In genomic region chr14:103090481-103091020, GRCh38 we compare ENCODE assay signal across 15 cellular contexts. TPM values are rescaled to one million over a fixed set of nuclear protein-coding genes. Genes with fewer than 3 reads are reported as not detected.
DNase-seq lines count a peak whose midpoint lies in the region; ATAC-seq, FAIRE-seq and TF ChIP-seq lines count a peak whose summit lies in the region.
"Had no signal": no experiment of that assay in that cellular context is flagged by ENCODE, and none has a peak within 500 bp of the region (broad histone marks: within the 10 kb centered on the region; RNA-seq: fewer than 3 reads in every experiment).

No MANE protein-coding gene starts in this region.

- H3K9me3 ChIP-seq in A673 (ENCODE audit: low read depth, low read length, poor library complexity, severe bottlenecking) (no peaks in the 10 kb centered on the region), DOHH2 (ENCODE audit: control insufficient read depth, insufficient read depth, low read length) (no peaks in the 10 kb centered on the region), HepG2 (ENCODE audit: low read length) (no peaks in the 10 kb centered on the region)
- H3K9me3 ChIP-seq: BE2C, esophagus squamous epithelium, psoas muscle, SJSA1 had no signal

- DNase-seq in A673 (ENCODE audit: low spot score), result no peak
- DNase-seq in activated CD8-positive, alpha-beta T cell treated with anti-CD3 and anti-CD28 coated beads, Interleukin-2, amount 10 ng/mL, durations not matched to agents 7 days and 5 days, result no peak
- DNase-seq in HepG2 (ENCODE audit: low spot score), result no peak
- no peak for DNase-seq in DMS53 (lab: John Stamatoyannopoulos, UW)
- no peak for DNase-seq in type B pancreatic cell (ENCODE audit: extremely low spot score, unreplicated experiment)
- DNase-seq in HUDEP-2 (lab: John Stamatoyannopoulos, UW; ENCODE audit: unreplicated experiment in 76 of 76), result no peak
- DNase-seq: activated gamma-delta T cell, BE2C, esophagus squamous epithelium, GDM1, NCI-H1417 treated with DMSO at 0.1 percent for 48 hours had no signal

- intact Hi-C loops in A673 (cut with micrococcal nuclease; ENCODE audit: unreplicated experiment) (no loop called here), HepG2 (cut with micrococcal nuclease; ENCODE audit: unreplicated experiment) (no loop called here)

- CTCF ChIA-PET in A673 (lab: Charles Lee) (interaction anchor here (0.9 kb wide), 1 partner anchor 14 kb away, joined by 3 read pairs; no protein-coding TSS in a partner anchor), HepG2 (lab: Yijun Ruan, JAX; ENCODE audit: low intra/inter-chr PET ratio, low total read pairs) (no interaction called here)
- CTCF ChIA-PET in activated CD8-positive, alpha-beta T cell treated with anti-CD3 and anti-CD28 coated beads, Interleukin-2, amount 10 ng/mL, durations not matched to agents 7 days and 5 days (lab: Charles Lee), result interaction anchor here (1.2 kb wide), 1 partner anchor 14 kb away, joined by 6 read pairs; no protein-coding TSS in a partner anchor

- H3K9me2 ChIP-seq in DOHH2 (replicated peaks; ENCODE audit: control insufficient read depth, low read length), result no peaks in the 10 kb centered on the region

- no peaks in the 10 kb centered on the region for H3K36me3 Mint-ChIP-seq in activated CD8-positive, alpha-beta T cell treated with anti-CD3 and anti-CD28 coated beads, Interleukin-2, amount 10 ng/mL, durations not matched to agents 7 days and 5 days (ENCODE audit: low read depth)
- no peaks in the 10 kb centered on the region for H3K36me3 Mint-ChIP-seq in type B pancreatic cell

- no peak for TF ChIP-seq EP300 in HepG2 (IDR thresholded peaks at IDR 0.05; ENCODE audit: low read depth in 2 of 2, low read length in 2 of 2)
- TF ChIP-seq EP300 in HepG2 (CRISPR knock-in tag; IDR thresholded peaks at IDR 0.05; ENCODE audit: borderline replicate concordance), result no peak

- H2AFZ ChIP-seq in HepG2 (ENCODE audit: low read length), result no peak overlapping the region

- TF ChIP-seq POLR2A in HepG2 (IDR thresholded peaks at IDR 0.05; ENCODE audit: insufficient read depth in 1 of 2, low read depth in 2 of 2, low read length in 2 of 2), result no peak

- no peak overlapping the region for H3K27ac Mint-ChIP-seq in activated CD8-positive, alpha-beta T cell treated with anti-CD3 and anti-CD28 coated beads, Interleukin-2, amount 10 ng/mL, durations not matched to agents 7 days and 5 days
- H3K27ac Mint-ChIP-seq in type B pancreatic cell, result no peak overlapping the region

- in situ Hi-C loops in HepG2 (cut with HindIII; ENCODE audit: extremely low pct_ligation_motif_present, low pct_unique_long_range_greater_than_20kb), result no loop called here

- no peak for ATAC-seq in activated CD8-positive, alpha-beta T cell treated with anti-CD3 and anti-CD28 coated beads, Interleukin-2, amount 10 ng/mL, durations not matched to agents 7 days and 5 days
- ATAC-seq in HepG2 (no peak), GM19452 (IDR thresholded peaks at IDR 0.05; ENCODE audit: unreplicated experiment) (no peak)

- no peak overlapping the region for H3K9ac ChIP-seq in HepG2 (ENCODE audit: insufficient read depth, low read depth, low read length)

- peaks cover 3% of the 10 kb centered on the region for H3K4me1 ChIP-seq in A673 (ENCODE audit: insufficient read depth, low read length, poor library complexity, severe bottlenecking)
- H3K4me1 ChIP-seq in DOHH2 (ENCODE audit: control insufficient read depth, low read length), result peaks cover 16% of the 10 kb centered on the region
- H3K4me1 ChIP-seq in HepG2 (ENCODE audit: insufficient read depth, low read length), result peaks cover 87% of the 10 kb centered on the region
- H3K4me1 ChIP-seq: BE2C, psoas muscle had no signal

- H3K27ac ChIP-seq in A673 (ENCODE audit: low read depth, low read length, poor library complexity, severe bottlenecking), result no peak overlapping the region
- H3K27ac ChIP-seq in DOHH2 (ENCODE audit: low read depth, low read length), result no peak overlapping the region
- H3K27ac ChIP-seq in HepG2 (ENCODE audit: extremely low read length, insufficient read depth, low read length), result no peak overlapping the region
- H3K27ac ChIP-seq: psoas muscle, SJSA1 had no signal

- H3K4me2 ChIP-seq in DOHH2 (ENCODE audit: low read length), result peak overlapping the region; percentile 72
- H3K4me2 ChIP-seq in HepG2 (ENCODE audit: low read depth, low read length), result peak overlapping the region; percentile 51; the same call in 1 of the 2 replicates

- H3K9me3 Mint-ChIP-seq in activated CD8-positive, alpha-beta T cell treated with anti-CD3 and anti-CD28 coated beads, Interleukin-2, amount 10 ng/mL, durations not matched to agents 7 days and 5 days (ENCODE audit: insufficient read depth), result no peaks in the 10 kb centered on the region
- no peaks in the 10 kb centered on the region for H3K9me3 Mint-ChIP-seq in type B pancreatic cell

- TF ChIP-seq RAD21 in HepG2 (CRISPR knock-in tag; IDR thresholded peaks at IDR 0.05), result no peak

- peaks cover 10% of the 10 kb centered on the region for H3K4me1 Mint-ChIP-seq in activated CD8-positive, alpha-beta T cell treated with anti-CD3 and anti-CD28 coated beads, Interleukin-2, amount 10 ng/mL, durations not matched to agents 7 days and 5 days (ENCODE audit: low read depth)
- H3K4me1 Mint-ChIP-seq in type B pancreatic cell (ENCODE audit: unreplicated experiment), result no peaks in the 10 kb centered on the region

- H3K79me2 ChIP-seq in DOHH2 (ENCODE audit: control insufficient read depth, low read length), result no peaks in the 10 kb centered on the region
- H3K79me2 ChIP-seq in HepG2 (ENCODE audit: insufficient read depth, low read length), result peaks cover 4% of the 10 kb centered on the region

- 53% methylated on average over 7 of the region's 12 CpGs for WGBS in HepG2 (ENCODE audit: low lambda C conversion rate)

- H3K4me3 ChIP-seq in A673 (ENCODE audit: low read depth, low read length, poor library complexity, severe bottlenecking) (peak overlapping the region; percentile 46), DOHH2 (ENCODE audit: low read length) (peak overlapping the region; percentile 64), HepG2 (replicated peaks in 1 of 3; ENCODE audit: insufficient read depth in 1 of 3, low read depth in 2 of 3, low read length in 3 of 3) (no peak overlapping the region; a peak in 1 of 6 replicates)

- H3K27me3 Mint-ChIP-seq in activated CD8-positive, alpha-beta T cell treated with anti-CD3 and anti-CD28 coated beads, Interleukin-2, amount 10 ng/mL, durations not matched to agents 7 days and 5 days (ENCODE audit: low read depth), result peaks cover under 1% of the 10 kb centered on the region
- peaks cover 8% of the 10 kb centered on the region for H3K27me3 Mint-ChIP-seq in type B pancreatic cell

- no peak for FAIRE-seq in HepG2 (lab: Jason Lieb, UNC)

- TF ChIP-seq CTCF in A673 (conservative IDR thresholded peaks at IDR 0.05; ENCODE audit: low read depth, low read length), result no peak
- TF ChIP-seq CTCF in DOHH2 (IDR thresholded peaks at IDR 0.05; ENCODE audit: low read depth, low read length, poor library complexity, severe bottlenecking), result no peak
- no peak for TF ChIP-seq CTCF in HepG2 (CRISPR knock-in tag; IDR thresholded peaks at IDR 0.05)
- no peak for TF ChIP-seq CTCF in type B pancreatic cell (conservative IDR thresholded peaks at IDR 0.05)

- no peaks in the 10 kb centered on the region for H3F3A ChIP-seq in DOHH2 (ENCODE audit: control insufficient read depth, insufficient read depth)

- POLR2A ChIA-PET in A673 (lab: Charles Lee; ENCODE audit: low non-redundant PET) (no interaction called here), HepG2 (lab: Yijun Ruan, JAX) (interaction anchor here (0.8 to 2.0 kb wide), 2 partner anchors 9 to 13 kb away, joined by 3 to 12 read pairs; no protein-coding TSS in a partner anchor)
- POLR2A ChIA-PET in activated CD8-positive, alpha-beta T cell treated with anti-CD3 and anti-CD28 coated beads, Interleukin-2, amount 10 ng/mL, durations not matched to agents 7 days and 5 days (lab: Charles Lee), result no interaction called here

- H4K20me1 ChIP-seq in DOHH2 (ENCODE audit: control insufficient read depth, insufficient read depth, low read depth, low read length), result no peaks in the 10 kb centered on the region
- no peaks in the 10 kb centered on the region for H4K20me1 ChIP-seq in HepG2 (ENCODE audit: insufficient read depth, low read length)

- H3K27me3 ChIP-seq in A673 (replicated peaks; ENCODE audit: insufficient read depth, low read depth, low read length, poor library complexity) (no peaks in the 10 kb centered on the region), DOHH2 (ENCODE audit: control insufficient read depth, low read length) (peaks cover 9% of the 10 kb centered on the region), HepG2 (ENCODE audit: control insufficient read depth in 1 of 2, insufficient read depth in 2 of 2, low read length in 2 of 2) (peaks cover 0 to 8% of the 10 kb centered on the region in 2 experiments; a peak in 3 of 5 replicates)
- H3K27me3 ChIP-seq: BE2C, SJSA1 had no signal

- H3K36me3 ChIP-seq in A673 (ENCODE audit: insufficient read depth, low read length, poor library complexity, severe bottlenecking), result no peaks in the 10 kb centered on the region
- H3K36me3 ChIP-seq in DOHH2 (ENCODE audit: control insufficient read depth, low read length), result no peaks in the 10 kb centered on the region
- H3K36me3 ChIP-seq in HepG2 (replicated peaks in 1 of 2; ENCODE audit: control insufficient read depth in 1 of 2, insufficient read depth in 2 of 2, low read length in 2 of 2), result no peaks in the 10 kb centered on the region
- H3K36me3 ChIP-seq: BE2C, esophagus squamous epithelium, SJSA1 had no signal

- peak overlapping the region; percentile 34 for H3K4me3 Mint-ChIP-seq in activated CD8-positive, alpha-beta T cell treated with anti-CD3 and anti-CD28 coated beads, Interleukin-2, amount 10 ng/mL, durations not matched to agents 7 days and 5 days
- H3K4me3 Mint-ChIP-seq in type B pancreatic cell, result no peak overlapping the region

- BruUV-seq in A673 (replicated peaks; lab: Mats Ljungman, UMichigan), result no TSS peak
- BruUV-seq in HepG2 (replicated peaks; lab: Mats Ljungman, UMichigan), result no TSS peak

RNA-seq across cellular contexts. Expression of gene EXOC3L4, which starts 4.0 kb away (rescaled TPM):
- total RNA-seq in A673 (2021) (not detected in 2 replicates), HepG2 (2016; rRNA removed; fragmentation: Illumina TruSeq; extraction: Trizol) (11.3 and 27.0 TPM in 2 replicates), type B pancreatic cell (ENCODE audit: low replicate concordance) (4.0 and 4.1 TPM in 2 replicates)
- total RNA-seq in activated CD8-positive, alpha-beta T cell treated with anti-CD3 and anti-CD28 coated beads, Interleukin-2, amount 10 ng/mL, durations not matched to agents 7 days and 5 days, result not detected
- total RNA-seq in HepG2 (2016; cell fraction: cytosol; rRNA removed; fragmentation: Illumina TruSeq; extraction: Trizol; ENCODE audit: low read depth), result 6.3 and 6.7 TPM in 2 replicates
- total RNA-seq in HepG2 (2016; cell fraction: insoluble cytoplasmic fraction; rRNA removed; fragmentation: Illumina TruSeq; extraction: Trizol), result 9.0 and 28.6 TPM in 2 replicates
- total RNA-seq in HepG2 (2016; cell fraction: membrane; rRNA removed; fragmentation: Illumina TruSeq; extraction: Trizol), result 11.1 and 11.5 TPM in 2 replicates
- total RNA-seq in HepG2 (2016; cell fraction: nucleus; rRNA removed; fragmentation: Illumina TruSeq; extraction: Trizol), result 32.0 and 33.7 TPM in 2 replicates
- 11.8 and 21.2 TPM in 2 replicates for polyA plus RNA-seq in HepG2 (2011; rRNA removed)
- 10.4 and 15.5 TPM in 2 replicates for polyA plus RNA-seq in HepG2 (2011; cell fraction: cytosol; rRNA removed)
- 157 and 161 TPM in 2 replicates for polyA plus RNA-seq in HepG2 (2011; cell fraction: nucleus; rRNA removed)
- 12.5 and 20.1 TPM in 2 replicates for polyA plus RNA-seq in HepG2 (2012)
- polyA plus RNA-seq in HepG2 (2016; cell fraction: cytosol; fragmentation: Illumina TruSeq; extraction: Trizol; ENCODE audit: low read depth), result 4.1 and 4.2 TPM in 2 replicates
- polyA plus RNA-seq in HepG2 (2016; cell fraction: insoluble cytoplasmic fraction; fragmentation: Illumina TruSeq; extraction: Trizol; ENCODE audit: low read depth), result 7.6 and 10.6 TPM in 2 replicates
- 6.1 and 7.1 TPM in 2 replicates for polyA plus RNA-seq in HepG2 (2016; cell fraction: membrane; fragmentation: Illumina TruSeq; extraction: Trizol; ENCODE audit: low read depth)
- polyA plus RNA-seq in HepG2 (2016; cell fraction: nucleus; fragmentation: Illumina TruSeq; extraction: Trizol; ENCODE audit: insufficient read depth, low read depth), result 105 and 107 TPM in 2 replicates
- 0.28 and 10.1 TPM in 2 replicates for polyA minus RNA-seq in HepG2 (2011; rRNA and poly(A)+ RNA removed; ENCODE audit: low replicate concordance)
- 3.4 and 5.3 TPM in 2 replicates for polyA minus RNA-seq in HepG2 (2011; cell fraction: cytosol; rRNA and poly(A)+ RNA removed)
- polyA minus RNA-seq in HepG2 (2011; cell fraction: nucleus; rRNA and poly(A)+ RNA removed), result 24.7 and 29.2 TPM in 2 replicates

RNA-seq across cellular contexts. Expression of gene LBHD2, which starts 6.5 kb away (rescaled TPM):
- total RNA-seq in A673 (2021), result 0.99 and 2.3 TPM in 2 replicates
- not detected for total RNA-seq in activated CD8-positive, alpha-beta T cell treated with anti-CD3 and anti-CD28 coated beads, Interleukin-2, amount 10 ng/mL, durations not matched to agents 7 days and 5 days
- 0.72 and 1.00 TPM in 2 replicates for total RNA-seq in HepG2 (2016; rRNA removed; fragmentation: Illumina TruSeq; extraction: Trizol)
- total RNA-seq in HepG2 (2016; cell fraction: cytosol; rRNA removed; fragmentation: Illumina TruSeq; extraction: Trizol; ENCODE audit: low read depth), result 2.3 and 2.8 TPM in 2 replicates
- total RNA-seq in HepG2 (2016; cell fraction: insoluble cytoplasmic fraction; rRNA removed; fragmentation: Illumina TruSeq; extraction: Trizol), result 0.37 and 0.39 TPM in 2 replicates
- 1.1 and 4.0 TPM in 2 replicates for total RNA-seq in HepG2 (2016; cell fraction: membrane; rRNA removed; fragmentation: Illumina TruSeq; extraction: Trizol)
- total RNA-seq in HepG2 (2016; cell fraction: nucleus; rRNA removed; fragmentation: Illumina TruSeq; extraction: Trizol), result not detected in 2 replicates
- polyA plus RNA-seq in HepG2 (2011; rRNA removed), result 0.67 and 0.95 TPM in 2 replicates
- polyA plus RNA-seq in HepG2 (2011; cell fraction: cytosol; rRNA removed), result 0.85 and 2.1 TPM in 2 replicates
- polyA plus RNA-seq in HepG2 (2011; cell fraction: nucleus; rRNA removed), result 0.64 and 1.0 TPM in 2 replicates
- polyA plus RNA-seq in HepG2 (2012), result 0.40 and 0.72 TPM in 2 replicates
- polyA plus RNA-seq in HepG2 (2016; cell fraction: cytosol; fragmentation: Illumina TruSeq; extraction: Trizol; ENCODE audit: low read depth), result 2.9 and 3.8 TPM in 2 replicates
- 0.36 and 0.88 TPM in 2 replicates for polyA plus RNA-seq in HepG2 (2016; cell fraction: insoluble cytoplasmic fraction; fragmentation: Illumina TruSeq; extraction: Trizol; ENCODE audit: low read depth)
- 0.86 and 1.1 TPM in 2 replicates for polyA plus RNA-seq in HepG2 (2016; cell fraction: membrane; fragmentation: Illumina TruSeq; extraction: Trizol; ENCODE audit: low read depth)
- polyA plus RNA-seq in HepG2 (2016; cell fraction: nucleus; fragmentation: Illumina TruSeq; extraction: Trizol; ENCODE audit: insufficient read depth, low read depth), result 0.73 and 0.75 TPM in 2 replicates
- polyA minus RNA-seq in HepG2 (2011; rRNA and poly(A)+ RNA removed; ENCODE audit: low replicate concordance), result 0.30 TPM in 1 of 2 replicates, not detected in the other
- polyA minus RNA-seq in HepG2 (2011; cell fraction: cytosol; rRNA and poly(A)+ RNA removed), result not detected in 2 replicates
- not detected in 2 replicates for polyA minus RNA-seq in HepG2 (2011; cell fraction: nucleus; rRNA and poly(A)+ RNA removed)
- total RNA-seq in type B pancreatic cell (ENCODE audit: low replicate concordance), result not detected in 2 replicates
- total RNA-seq: psoas muscle had no signal
- polyA plus RNA-seq: psoas muscle had no signal

RNA-seq across cellular contexts. Expression of gene TNFAIP2, which starts 32.7 kb away (rescaled TPM):
- total RNA-seq in A673 (2021) (5.5 and 7.0 TPM in 2 replicates), HepG2 (2016; rRNA removed; fragmentation: Illumina TruSeq; extraction: Trizol) (0.45 and 0.46 TPM in 2 replicates), type B pancreatic cell (ENCODE audit: low replicate concordance) (21.5 and 28.5 TPM in 2 replicates)
- under 1 TPM; 0.23 to 0.71 TPM for total RNA-seq in activated CD8-positive, alpha-beta T cell treated with anti-CD3 and anti-CD28 coated beads, Interleukin-2, amount 10 ng/mL, durations not matched to agents 7 days and 5 days
- not detected in 2 replicates for total RNA-seq in HepG2 (2016; cell fraction: cytosol; rRNA removed; fragmentation: Illumina TruSeq; extraction: Trizol; ENCODE audit: low read depth)
- 0.45 and 0.67 TPM in 2 replicates for total RNA-seq in HepG2 (2016; cell fraction: insoluble cytoplasmic fraction; rRNA removed; fragmentation: Illumina TruSeq; extraction: Trizol)
- 0.31 and 0.40 TPM in 2 replicates for total RNA-seq in HepG2 (2016; cell fraction: membrane; rRNA removed; fragmentation: Illumina TruSeq; extraction: Trizol)
- 0.34 and 0.94 TPM in 2 replicates for total RNA-seq in HepG2 (2016; cell fraction: nucleus; rRNA removed; fragmentation: Illumina TruSeq; extraction: Trizol)
- 0.91 and 1.5 TPM in 2 replicates for polyA plus RNA-seq in HepG2 (2011; rRNA removed)
- 0.28 and 0.81 TPM in 2 replicates for polyA plus RNA-seq in HepG2 (2011; cell fraction: cytosol; rRNA removed)
- 7.5 and 18.0 TPM in 2 replicates for polyA plus RNA-seq in HepG2 (2011; cell fraction: nucleus; rRNA removed)
- polyA plus RNA-seq in HepG2 (2012), result 0.36 and 0.61 TPM in 2 replicates
- not detected in 2 replicates for polyA plus RNA-seq in HepG2 (2016; cell fraction: cytosol; fragmentation: Illumina TruSeq; extraction: Trizol; ENCODE audit: low read depth)
- 0.16 and 0.42 TPM in 2 replicates for polyA plus RNA-seq in HepG2 (2016; cell fraction: insoluble cytoplasmic fraction; fragmentation: Illumina TruSeq; extraction: Trizol; ENCODE audit: low read depth)
- 0.18 and 0.23 TPM in 2 replicates for polyA plus RNA-seq in HepG2 (2016; cell fraction: membrane; fragmentation: Illumina TruSeq; extraction: Trizol; ENCODE audit: low read depth)
- 0.83 and 1.8 TPM in 2 replicates for polyA plus RNA-seq in HepG2 (2016; cell fraction: nucleus; fragmentation: Illumina TruSeq; extraction: Trizol; ENCODE audit: insufficient read depth, low read depth)
- 2.4 and 123 TPM in 2 replicates for polyA minus RNA-seq in HepG2 (2011; rRNA and poly(A)+ RNA removed; ENCODE audit: low replicate concordance)
- 0.79 and 1.2 TPM in 2 replicates for polyA minus RNA-seq in HepG2 (2011; cell fraction: cytosol; rRNA and poly(A)+ RNA removed)
- 1.5 and 2.1 TPM in 2 replicates for polyA minus RNA-seq in HepG2 (2011; cell fraction: nucleus; rRNA and poly(A)+ RNA removed)

RNA-seq across cellular contexts. Expression of gene CDC42BPB, which starts 33.2 kb away (rescaled TPM):
- total RNA-seq in A673 (2021) (103 and 106 TPM in 2 replicates), HepG2 (2016; rRNA removed; fragmentation: Illumina TruSeq; extraction: Trizol) (19.7 and 20.2 TPM in 2 replicates), type B pancreatic cell (ENCODE audit: low replicate concordance) (83.6 and 88.6 TPM in 2 replicates)
- under 1 TPM; 0.13 to 0.16 TPM for total RNA-seq in activated CD8-positive, alpha-beta T cell treated with anti-CD3 and anti-CD28 coated beads, Interleukin-2, amount 10 ng/mL, durations not matched to agents 7 days and 5 days
- 5.5 and 5.6 TPM in 2 replicates for total RNA-seq in HepG2 (2016; cell fraction: cytosol; rRNA removed; fragmentation: Illumina TruSeq; extraction: Trizol; ENCODE audit: low read depth)
- total RNA-seq in HepG2 (2016; cell fraction: insoluble cytoplasmic fraction; rRNA removed; fragmentation: Illumina TruSeq; extraction: Trizol), result 15.3 and 20.6 TPM in 2 replicates
- 7.4 and 7.9 TPM in 2 replicates for total RNA-seq in HepG2 (2016; cell fraction: membrane; rRNA removed; fragmentation: Illumina TruSeq; extraction: Trizol)
- total RNA-seq in HepG2 (2016; cell fraction: nucleus; rRNA removed; fragmentation: Illumina TruSeq; extraction: Trizol), result 21.4 and 24.6 TPM in 2 replicates
- polyA plus RNA-seq in HepG2 (2011; rRNA removed), result 32.3 and 33.3 TPM in 2 replicates
- polyA plus RNA-seq in HepG2 (2011; cell fraction: cytosol; rRNA removed), result 14.7 and 18.8 TPM in 2 replicates
- 82.2 and 87.0 TPM in 2 replicates for polyA plus RNA-seq in HepG2 (2011; cell fraction: nucleus; rRNA removed)
- 23.1 and 30.9 TPM in 2 replicates for polyA plus RNA-seq in HepG2 (2012)
- 0.78 and 1.0 TPM in 2 replicates for polyA plus RNA-seq in HepG2 (2016; cell fraction: cytosol; fragmentation: Illumina TruSeq; extraction: Trizol; ENCODE audit: low read depth)
- 10.5 and 14.1 TPM in 2 replicates for polyA plus RNA-seq in HepG2 (2016; cell fraction: insoluble cytoplasmic fraction; fragmentation: Illumina TruSeq; extraction: Trizol; ENCODE audit: low read depth)
- polyA plus RNA-seq in HepG2 (2016; cell fraction: membrane; fragmentation: Illumina TruSeq; extraction: Trizol; ENCODE audit: low read depth), result 3.0 and 3.4 TPM in 2 replicates
- polyA plus RNA-seq in HepG2 (2016; cell fraction: nucleus; fragmentation: Illumina TruSeq; extraction: Trizol; ENCODE audit: insufficient read depth, low read depth), result 45.7 and 47.5 TPM in 2 replicates
- 93.6 and 143 TPM in 2 replicates for polyA minus RNA-seq in HepG2 (2011; rRNA and poly(A)+ RNA removed; ENCODE audit: low replicate concordance)
- polyA minus RNA-seq in HepG2 (2011; cell fraction: cytosol; rRNA and poly(A)+ RNA removed), result 23.7 and 25.9 TPM in 2 replicates
- polyA minus RNA-seq in HepG2 (2011; cell fraction: nucleus; rRNA and poly(A)+ RNA removed), result 38.8 and 39.3 TPM in 2 replicates

Comparison
In these comparisons a context has a peak if more than half of its experiments do, and no peak if none do; other contexts are left out.
1. H3K4me3 ChIP-seq: peak in A673 (single experiment) and DOHH2 (single experiment); none in HepG2 (0 of 3).